ENCODE assay signal across 11 cellular contexts in the genomic region with DNA sequence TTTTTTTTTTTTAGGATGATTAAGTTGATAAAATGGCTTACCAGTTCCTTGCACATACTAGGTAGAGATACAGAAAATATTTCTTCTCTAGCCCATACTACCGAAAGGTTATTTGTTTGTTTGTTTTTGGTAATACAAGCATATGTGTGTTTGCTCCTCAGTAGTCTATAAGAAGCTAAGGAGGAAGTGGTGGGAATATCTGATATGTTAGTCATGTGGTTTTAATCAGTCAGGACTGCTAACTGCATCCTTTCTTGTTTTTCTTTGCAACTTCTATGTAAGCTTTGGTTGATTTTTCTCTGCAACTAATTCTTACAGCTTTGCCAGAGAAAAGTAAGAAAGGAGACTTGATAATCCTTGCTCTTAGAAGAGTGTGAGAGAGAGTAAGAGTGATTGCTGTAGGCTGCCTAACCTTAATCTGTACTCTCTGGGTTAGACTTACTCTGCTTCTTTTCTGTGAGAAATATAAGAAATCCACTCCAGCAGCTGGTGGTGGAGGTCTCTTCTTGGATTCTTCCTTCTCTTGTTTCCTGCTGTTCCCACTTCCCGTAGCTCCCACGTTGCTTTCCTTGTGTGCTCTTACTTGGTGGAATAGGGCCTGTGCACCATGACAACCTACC. TPM values are rescaled to one million over a fixed set of nuclear protein-coding genes. Genes with fewer than 3 reads are reported as not detected.
DNase-seq lines count a peak whose midpoint lies in the region; ATAC-seq and TF ChIP-seq lines count a peak whose summit lies in the region.
"Had no signal": no experiment of that assay in that cellular context is flagged by ENCODE, and none has a peak within 500 bp of the region (broad histone marks: within the 10 kb centered on the region; RNA-seq: fewer than 3 reads in every experiment).

No MANE protein-coding gene starts in this region.

- CTCF ChIA-PET in CD8-positive, alpha-beta T cell (lab: Charles Lee), result interaction anchor here (0.8 kb wide), 1 partner anchor 225 kb away, joined by 4 read pairs; no protein-coding TSS in a partner anchor

- H3K4me1 Mint-ChIP-seq in CD8-positive, alpha-beta T cell (ENCODE audit: low read depth), result peaks cover 59% of the 10 kb centered on the region

- no peaks in the 10 kb centered on the region for H3K9me3 Mint-ChIP-seq in CD8-positive, alpha-beta T cell

- no peak overlapping the region for H3K27ac ChIP-seq in CD8-positive, alpha-beta T cell (ENCODE audit: low read depth, low read length)
- H3K27ac ChIP-seq in tibial artery, result no peak overlapping the region
- H3K27ac ChIP-seq: right atrium auricular region had no signal

- H3K27ac Mint-ChIP-seq in CD8-positive, alpha-beta T cell, result no peak overlapping the region

- intact Hi-C loops in CD8-positive, alpha-beta T cell (cut with DNase I, micrococcal nuclease), result no loop called here
- intact Hi-C loops in mucosa of descending colon (cut with DNase I, micrococcal nuclease), result no loop called here
- intact Hi-C loops in tibial artery (cut with DNase I; ENCODE audit: low total_unique reads), result no loop called here

- POLR2A ChIA-PET in CD8-positive, alpha-beta T cell (lab: Charles Lee), result interaction anchor here (0.5 to 1.3 kb wide), 7 partner anchors 11 to 1327 kb away, joined by 3 to 5 read pairs (median 3); a partner anchor contains a TSS

- no peaks in the 10 kb centered on the region for H3K36me3 ChIP-seq in CD8-positive, alpha-beta T cell (ENCODE audit: insufficient read depth, low read length)
- H3K36me3 ChIP-seq in mucosa of descending colon (ENCODE audit: low read depth) (no peaks in the 10 kb centered on the region), tibial artery (no peaks in the 10 kb centered on the region)
- H3K36me3 ChIP-seq: right atrium auricular region had no signal

- DNase-seq in CD8-positive, alpha-beta T cell, result no peak
- DNase-seq in OCI-M1 (lab: John Stamatoyannopoulos, UW) (peak; percentile 80), cardiac fibroblast (ENCODE audit: low read depth in 2 of 2) (peak; percentile 67 to 85), mucosa of descending colon (no peak), tibial artery (no peak), NCI-H146 (lab: John Stamatoyannopoulos, UW) (no peak), amygdala (lab: John Stamatoyannopoulos, UW) (no peak)
- DNase-seq in stimulated activated CD4-positive, alpha-beta T cell treated with anti-CD3 and anti-CD28 coated beads, Interleukin-4, amount 100 ng/mL, for 24 hours, result no peak
- DNase-seq: activated T-cell treated with anti-CD3 and anti-CD28 coated beads, Interleukin-2, amount 50 U/mL, for 48 hours; GOT3 had no signal

- peak; percentile 40 for ATAC-seq in CD8-positive, alpha-beta T cell
- peak; percentile 35 for ATAC-seq in mucosa of descending colon

- H3K27me3 Mint-ChIP-seq in CD8-positive, alpha-beta T cell (ENCODE audit: low read depth), result no peaks in the 10 kb centered on the region

- no peak overlapping the region for H3K4me3 Mint-ChIP-seq in CD8-positive, alpha-beta T cell

- H3K4me1 ChIP-seq in CD8-positive, alpha-beta T cell (ENCODE audit: insufficient read depth, low read length), result peaks cover 26% of the 10 kb centered on the region
- H3K4me1 ChIP-seq in mucosa of descending colon (ENCODE audit: low read depth) (peaks cover 20% of the 10 kb centered on the region), tibial artery (peaks cover 0 to 44% (median 10%) of the 10 kb centered on the region in 4 donors)

- no peaks in the 10 kb centered on the region for H3K27me3 ChIP-seq in CD8-positive, alpha-beta T cell (ENCODE audit: insufficient read depth, low read length)
- H3K27me3 ChIP-seq in tibial artery, result no peaks in the 10 kb centered on the region
- H3K27me3 ChIP-seq: right atrium auricular region had no signal

- H3K9me3 ChIP-seq in CD8-positive, alpha-beta T cell (ENCODE audit: low read length), result no peaks in the 10 kb centered on the region
- H3K9me3 ChIP-seq in mucosa of descending colon (no peaks in the 10 kb centered on the region), tibial artery (no peaks in the 10 kb centered on the region)
- H3K9me3 ChIP-seq: right atrium auricular region had no signal

- H3K36me3 Mint-ChIP-seq in CD8-positive, alpha-beta T cell, result peaks cover 5% of the 10 kb centered on the region

- TF ChIP-seq CTCF in CD8-positive, alpha-beta T cell (IDR thresholded peaks at IDR 0.05), result no peak
- TF ChIP-seq CTCF in cardiac fibroblast (IDR thresholded peaks at IDR 0.05; ENCODE audit: low read depth, low read length) (no peak), mucosa of descending colon (IDR thresholded peaks at IDR 0.05) (no peak), tibial artery (IDR thresholded peaks at IDR 0.05) (no peak)

- no peak overlapping the region for H3K4me3 ChIP-seq in CD8-positive, alpha-beta T cell (ENCODE audit: low read depth, low read length)
- H3K4me3 ChIP-seq in cardiac fibroblast (replicated peaks in 1 of 2; ENCODE audit: low read depth in 2 of 2, low read length in 2 of 2), result no peak overlapping the region
- H3K4me3 ChIP-seq in mucosa of descending colon, result no peak overlapping the region
- H3K4me3 ChIP-seq in tibial artery, result no peak overlapping the region
- H3K4me3 ChIP-seq: right atrium auricular region had no signal

RNA-seq across cellular contexts. Expression of a gene that starts 28.3 kb away (rescaled TPM):
- 10 to 100 TPM; 12.3 to 13.1 TPM for total RNA-seq in CD8-positive, alpha-beta T cell
- 100 to 1,000 TPM in 2 of 3 donors, 10 to 100 TPM in 1; 73.0 to 117 (median 109) TPM for total RNA-seq in mucosa of descending colon

Comparison
In these comparisons a context has a peak if more than half of its experiments do, and no peak if none do; other contexts are left out.
1. DNase-seq: peak in OCI-M1 (single experiment) and cardiac fibroblast (2 of 2); none in CD8-positive, alpha-beta T cell (0 of 7), mucosa of descending colon (0 of 3), tibial artery (0 of 2), stimulated activated CD4-positive, alpha-beta T cell treated with anti-CD3 and anti-CD28 coated beads, Interleukin-4, amount 100 ng/mL, for 24 hours (single experiment), NCI-H146 (single experiment) and amygdala (0 of 56).
2. RNA of a gene that starts 28.3 kb away (total RNA-seq): 73.0 to 117 TPM in mucosa of descending colon; 12.3 to 13.1 TPM in CD8-positive, alpha-beta T cell; every median in the first group is over 4 times any median in the second.